ENCODE assay signal across 17 cellular contexts in the genomic region with DNA sequence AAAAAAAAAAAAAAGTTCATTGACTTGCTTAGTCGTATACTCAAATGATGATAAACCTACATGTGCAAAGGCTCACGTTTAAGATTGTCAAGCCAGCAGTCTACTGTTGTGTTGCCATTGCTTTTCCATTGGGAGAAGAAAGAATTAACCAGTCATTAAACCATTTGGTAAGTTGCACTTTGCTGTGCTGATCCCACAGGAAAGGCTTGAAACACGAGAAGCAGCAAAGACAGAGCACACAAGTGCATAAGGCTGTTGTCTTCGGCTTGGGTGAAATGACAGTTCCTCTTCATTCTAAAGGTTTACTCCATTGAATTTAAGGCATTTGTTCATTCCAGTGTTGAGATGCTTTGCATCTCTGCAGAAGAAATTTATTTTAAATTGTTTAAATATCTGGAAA. TPM values are rescaled to one million over a fixed set of nuclear protein-coding genes. Genes with fewer than 3 reads are reported as not detected.
DNase-seq lines count a peak whose midpoint lies in the region; ATAC-seq and TF ChIP-seq lines count a peak whose summit lies in the region.
"Had no signal": no experiment of that assay in that cellular context is flagged by ENCODE, and none has a peak within 500 bp of the region (broad histone marks: within the 10 kb centered on the region; RNA-seq: fewer than 3 reads in every experiment).

No MANE protein-coding gene starts in this region.

- no peaks in the 10 kb centered on the region for H3K27me3 ChIP-seq in neural progenitor cell
- H3K27me3 ChIP-seq: heart left ventricle had no signal

- peak overlapping the region; percentile 12 for H3K27ac ChIP-seq in neural progenitor cell
- H3K27ac ChIP-seq: heart left ventricle had no signal

- peaks cover 39% of the 10 kb centered on the region for H3K36me3 ChIP-seq in neural progenitor cell

- H3K9me3 ChIP-seq in neural progenitor cell (ENCODE audit: low read depth): no peaks in the 10 kb centered on the region
- H3K9me3 ChIP-seq: heart left ventricle, thoracic aorta had no signal

- peaks cover 5% of the 10 kb centered on the region for H3K4me1 ChIP-seq in neural progenitor cell

- no peaks in the 10 kb centered on the region for H3K9me3 Mint-ChIP-seq in neural progenitor cell

- no peak for TF ChIP-seq CTCF in choroid plexus epithelial cell (conservative IDR thresholded peaks at IDR 0.05; ENCODE audit: low read depth, low read length)
- TF ChIP-seq CTCF in neural progenitor cell (IDR thresholded peaks at IDR 0.05): no peak

- H3K4me3 ChIP-seq in choroid plexus epithelial cell (ENCODE audit: low read depth, low read length) (no peak overlapping the region), neural progenitor cell (no peak overlapping the region)
- H3K4me3 ChIP-seq: heart left ventricle, thoracic aorta had no signal

- H3K79me2 ChIP-seq in neural progenitor cell (ENCODE audit: low read depth): no peaks in the 10 kb centered on the region

- H3K27ac Mint-ChIP-seq in neural progenitor cell: no peak overlapping the region

- H3K9ac ChIP-seq in neural progenitor cell: no peak overlapping the region

- H3K4me3 Mint-ChIP-seq in neural progenitor cell: no peak overlapping the region
- H3K4me3 Mint-ChIP-seq: activated CD8-positive, alpha-beta memory T cell treated with anti-CD3 and anti-CD28 coated beads, Interleukin-2, amount 10 ng/mL, durations not matched to agents 7 days and 5 days; CD14-positive monocyte had no signal

- H3K4me2 ChIP-seq in neural progenitor cell: no peak overlapping the region

- peaks cover 4% of the 10 kb centered on the region for H4K20me1 ChIP-seq in neural progenitor cell (ENCODE audit: low read depth)

- no peaks in the 10 kb centered on the region for H3F3A ChIP-seq in neural progenitor cell (ENCODE audit: low read depth)

- no peaks in the 10 kb centered on the region for H3K4me1 Mint-ChIP-seq in neural progenitor cell

- peaks cover 34% of the 10 kb centered on the region for H3K36me3 Mint-ChIP-seq in neural progenitor cell

- ATAC-seq in HG02763 (IDR thresholded peaks at IDR 0.05; ENCODE audit: unreplicated experiment): no peak
- ATAC-seq: activated CD8-positive, alpha-beta memory T cell treated with anti-CD3 and anti-CD28 coated beads, Interleukin-2, amount 10 ng/mL, durations not matched to agents 7 days and 5 days had no signal

- no peak overlapping the region for H2AFZ ChIP-seq in neural progenitor cell (replicated peaks)

- DNase-seq in GF-D8 (lab: John Stamatoyannopoulos, UW) (peak; percentile 6), NCI-H2171 (lab: John Stamatoyannopoulos, UW) (peak; percentile 13), choroid plexus epithelial cell (ENCODE audit: low read depth) (peak; percentile 16), neural progenitor cell (ENCODE audit: low spot score) (no peak), AML-193 (lab: John Stamatoyannopoulos, UW) (no peak)
- no peak for DNase-seq in central memory CD4-positive, alpha-beta T cell
- DNase-seq: activated CD8-positive, alpha-beta memory T cell treated with anti-CD3 and anti-CD28 coated beads, Interleukin-2, amount 10 ng/mL, durations not matched to agents 7 days and 5 days; activated gamma-delta T cell treated with Interleukin-2 at 50 U/mL for 16 hours; aorta; cortex of kidney; heart left ventricle; NCI-H2029; NCI-H82; stimulated activated CD4-positive, alpha-beta T cell treated with anti-CD3 and anti-CD28 coated beads, Interleukin-4, amount 100 ng/mL, for 4 hours had no signal

- H3K27me3 Mint-ChIP-seq in neural progenitor cell (ENCODE audit: insufficient read depth, low read depth): no peaks in the 10 kb centered on the region
- H3K27me3 Mint-ChIP-seq: activated CD8-positive, alpha-beta memory T cell treated with anti-CD3 and anti-CD28 coated beads, Interleukin-2, amount 10 ng/mL, durations not matched to agents 7 days and 5 days had no signal

RNA-seq across cellular contexts. Expression of gene ZC3H14, which starts 50.1 kb away (rescaled TPM):
- total RNA-seq in neural progenitor cell (ENCODE audit: low replicate concordance): 116 and 140 TPM in 2 replicates

RNA-seq across cellular contexts. Expression of gene PTPN21, which starts 58.2 kb away (rescaled TPM):
- total RNA-seq in neural progenitor cell (ENCODE audit: low replicate concordance): 10.1 and 11.7 TPM in 2 replicates

Comparison
In these comparisons a context has a peak if more than half of its experiments do, and no peak if none do; other contexts are left out.
1. DNase-seq: peak in GF-D8 (single experiment), NCI-H2171 (single experiment) and choroid plexus epithelial cell (single experiment); none in neural progenitor cell (single experiment), AML-193 (0 of 2) and central memory CD4-positive, alpha-beta T cell (single experiment).